Comparison of ENCODE assay signal across 22 cellular contexts in the genomic region with DNA sequence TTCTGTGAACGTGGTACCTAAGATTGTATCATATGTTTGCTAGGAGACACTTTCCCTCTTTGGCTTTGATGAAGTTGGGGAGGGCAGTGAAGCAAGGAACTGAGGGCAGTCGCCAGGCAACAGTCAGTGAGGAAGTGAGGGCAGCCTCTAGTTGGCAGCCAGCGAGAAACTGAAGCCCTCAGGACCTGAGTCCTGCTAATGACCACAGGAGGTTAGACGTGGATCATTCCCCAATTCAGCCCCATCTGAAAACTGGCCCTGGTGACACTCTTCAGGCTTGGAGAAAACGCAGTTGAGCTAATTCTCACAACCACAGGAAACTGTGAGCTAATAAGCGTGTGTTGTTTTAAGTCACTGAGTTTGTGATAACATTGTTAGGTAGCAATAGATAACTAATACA.
A peak's percentile ranks its signal among the peaks of the same experiment; 100 is the strongest.
DNase-seq lines count a peak whose midpoint lies in the region; FAIRE-seq and TF ChIP-seq lines count a peak whose summit lies in the region.
"Had no signal": no experiment of that assay in that cellular context is flagged by ENCODE, and none has a peak within 500 bp of the region (broad histone marks: within the 10 kb centered on the region; RNA-seq: fewer than 3 reads in every experiment).

No MANE protein-coding gene starts in this region.

- intact Hi-C loops in stomach (cut with DNase I; ENCODE audit: low total_unique reads), result no loop called here

- H3K4me1 ChIP-seq in endodermal cell (ENCODE audit: control insufficient read depth, insufficient read depth, low read length), result peaks cover 4% of the 10 kb centered on the region
- peaks cover 3% of the 10 kb centered on the region for H3K4me1 ChIP-seq in mesodermal cell (ENCODE audit: control insufficient read depth, insufficient read depth, low read length, poor library complexity, severe bottlenecking)
- H3K4me1 ChIP-seq in stomach, result no peaks in the 10 kb centered on the region
- H3K4me1 ChIP-seq: SJSA1 had no signal

- TF ChIP-seq EP300 in stomach (IDR thresholded peaks at IDR 0.05), result no peak

- no peak for TF ChIP-seq POLR2A in stomach (IDR thresholded peaks at IDR 0.05)

- no peak for FAIRE-seq in HTR-8/SVneo (lab: Jason Lieb, UNC)
- FAIRE-seq: GM19239 had no signal

- peaks cover 32% of the 10 kb centered on the region for H3K4me1 Mint-ChIP-seq in endodermal cell
- H3K4me1 Mint-ChIP-seq: CD8-positive, alpha-beta memory T cell had no signal

- 60 to 74% methylated on average over 1 to 6 of the region's 6 CpGs for WGBS in endodermal cell (ENCODE audit: insufficient coverage in 1 of 2, insufficient read length in 1 of 2), 2 experiments
- WGBS in mesodermal cell (ENCODE audit: insufficient coverage in 2 of 2), 2 experiments, result 59 to 65% methylated on average over 3 to 4 of the region's 6 CpGs
- WGBS in stomach, 5 donors, result 37 to 60% (median 45%) methylated on average over 6 of the region's 6 CpGs

- H3K36me3 Mint-ChIP-seq in endodermal cell (ENCODE audit: low read depth), result no peaks in the 10 kb centered on the region
- H3K36me3 Mint-ChIP-seq: CD8-positive, alpha-beta memory T cell had no signal

- H3K9me3 ChIP-seq in endodermal cell (ENCODE audit: control insufficient read depth, low read length) (peaks cover 2% of the 10 kb centered on the region), mesodermal cell (ENCODE audit: control insufficient read depth, low read length) (no peaks in the 10 kb centered on the region), stomach (peaks cover 0 to 11% (median 2%) of the 10 kb centered on the region in 4 donors)
- H3K9me3 ChIP-seq: BLaER1, SJSA1 had no signal

- peak overlapping the region; percentile 52 for H3K27ac Mint-ChIP-seq in endodermal cell

- H3K27ac ChIP-seq in endodermal cell (ENCODE audit: low read depth, low read length) (no peak overlapping the region), mesodermal cell (ENCODE audit: low read depth, low read length, severe bottlenecking) (peak overlapping the region; percentile 84), stomach (no peak overlapping the region)
- H3K27ac ChIP-seq: BLaER1, HL-60, PC-9, SJSA1 had no signal

- DNase-seq in ELF-1 (ENCODE audit: low read depth, low spot score) (peak; percentile 3), HTR-8/SVneo (ENCODE audit: insufficient read length, low spot score) (peak; percentile 8), endodermal cell (no peak), stomach (no peak)
- DNase-seq in stimulated activated CD4-positive, alpha-beta T cell treated with anti-CD3 and anti-CD28 coated beads, Interleukin-15, amount 100 ng/mL, for 24 hours, result no peak
- DNase-seq in stimulated activated naive CD4-positive, alpha-beta T cell treated with Interleukin-2 at 50 U/mL for 16 hours (lab: John Stamatoyannopoulos, UW), result no peak
- no peak for DNase-seq in activated naive CD4-positive, alpha-beta T cell (lab: John Stamatoyannopoulos, UW)
- DNase-seq: CD8-positive, alpha-beta memory T cell; DND-41; GF-D8; HCEC 1CT; NCI-H1417; NCI-H2029; NCI-H2171; NCI-H446; NCI-H748 treated with DMSO at 0.1 percent for 48 hours; PC-9 had no signal

- H3K27me3 ChIP-seq in endodermal cell (ENCODE audit: control insufficient read depth, insufficient read depth, low read length, poor library complexity, severe bottlenecking) (peaks cover 38% of the 10 kb centered on the region), stomach (no peaks in the 10 kb centered on the region)
- H3K27me3 ChIP-seq: BLaER1, SJSA1 had no signal

- H3K4me3 Mint-ChIP-seq in endodermal cell, result no peak overlapping the region
- H3K4me3 Mint-ChIP-seq: CD8-positive, alpha-beta memory T cell had no signal

- no peak overlapping the region for H3K4me3 ChIP-seq in endodermal cell (ENCODE audit: low read length)
- H3K4me3 ChIP-seq in mesodermal cell (ENCODE audit: extremely low read depth, insufficient read depth, low read length, poor library complexity, severe bottlenecking), result no peak overlapping the region
- no peak overlapping the region for H3K4me3 ChIP-seq in stomach
- H3K4me3 ChIP-seq: BLaER1, PC-9, SJSA1 had no signal

- H3K27me3 Mint-ChIP-seq in endodermal cell (ENCODE audit: insufficient read depth), result peaks cover 1% of the 10 kb centered on the region
- H3K27me3 Mint-ChIP-seq: CD8-positive, alpha-beta memory T cell had no signal

- H3K9ac ChIP-seq in endodermal cell (ENCODE audit: extremely low read depth, low read length, poor library complexity, severe bottlenecking), result no peak overlapping the region
- H3K9ac ChIP-seq: BLaER1 had no signal

- H3K9me3 Mint-ChIP-seq in endodermal cell, result peaks cover 2% of the 10 kb centered on the region

- no peaks in the 10 kb centered on the region for H3K36me3 ChIP-seq in endodermal cell (ENCODE audit: control insufficient read depth, insufficient read depth, low read length)
- no peaks in the 10 kb centered on the region for H3K36me3 ChIP-seq in mesodermal cell (ENCODE audit: control insufficient read depth, insufficient read depth, low read length)
- H3K36me3 ChIP-seq in stomach, result no peaks in the 10 kb centered on the region
- H3K36me3 ChIP-seq: BLaER1, SJSA1 had no signal

- no peak for TF ChIP-seq CTCF in endodermal cell (conservative IDR thresholded peaks at IDR 0.05)
- no peak for TF ChIP-seq CTCF in stomach (IDR thresholded peaks at IDR 0.05)

Comparison
In these comparisons a context has a peak if more than half of its experiments do, and no peak if none do; other contexts are left out.
1. DNase-seq: peak in ELF-1 (single experiment) and HTR-8/SVneo (single experiment); none in endodermal cell (single experiment), stimulated activated CD4-positive, alpha-beta T cell treated with anti-CD3 and anti-CD28 coated beads, Interleukin-15, amount 100 ng/mL, for 24 hours (single experiment), stomach (single experiment), stimulated activated naive CD4-positive, alpha-beta T cell treated with Interleukin-2 at 50 U/mL for 16 hours (single experiment) and activated naive CD4-positive, alpha-beta T cell (0 of 4).